22 cellular contexts compared by ENCODE assay signal in the genomic region with DNA sequence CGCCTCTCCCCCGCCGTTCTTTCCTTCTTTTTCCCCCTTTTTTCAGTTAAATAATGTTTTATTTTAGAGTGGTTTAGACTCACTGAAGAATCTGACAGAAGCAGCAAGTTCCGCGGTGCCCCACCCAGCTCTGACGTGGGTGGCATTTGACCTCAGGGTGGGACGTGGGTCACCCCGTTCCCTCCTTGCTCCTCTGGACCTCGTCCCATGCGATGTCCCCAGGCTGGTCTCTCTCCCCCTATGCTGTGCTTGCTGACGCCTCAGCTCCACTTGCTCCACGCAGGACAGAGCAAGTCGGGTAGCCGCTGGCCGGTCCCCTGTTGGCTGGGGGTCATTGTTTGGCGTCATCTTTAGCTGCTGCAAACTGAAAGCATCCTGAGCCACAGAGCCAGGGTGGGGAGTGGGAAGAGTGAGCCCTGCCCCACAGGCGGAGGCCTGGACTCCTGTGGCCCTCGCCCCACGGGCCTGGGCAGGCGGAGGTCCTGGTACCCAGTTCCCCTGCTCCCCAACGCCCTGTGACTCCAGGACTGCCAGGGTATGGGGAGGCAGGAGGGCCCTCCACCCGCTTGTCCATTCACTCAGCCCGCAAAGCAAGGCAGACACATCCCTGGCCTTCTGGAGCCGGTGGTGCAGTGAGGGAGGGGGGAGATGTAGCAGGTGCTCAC.
"Had no signal": no experiment of that assay in that cellular context is flagged by ENCODE, and none has a peak within 500 bp of the region (broad histone marks: within the 10 kb centered on the region; RNA-seq: fewer than 3 reads in every experiment).

No MANE protein-coding gene starts in this region.

- H3K9me3 ChIP-seq: gastrocnemius medialis, left lung, neutrophil, thoracic aorta had no signal

- H3K9me3 Mint-ChIP-seq: activated naive CD4-positive, alpha-beta T cell treated with anti-CD3 and anti-CD28 coated beads, Interleukin-2, amount 10 ng/mL, durations not matched to agents 7 days and 5 days; activated naive CD8-positive, alpha-beta T cell treated with anti-CD3 and anti-CD28 coated beads, Interleukin-2, amount 50 U/mL, for 24 hours; central memory CD8-positive, alpha-beta T cell had no signal

- H3K27me3 ChIP-seq: brain microvascular endothelial cell, gastrocnemius medialis, left lung, neutrophil had no signal

- ATAC-seq: activated naive CD8-positive, alpha-beta T cell treated with anti-CD3 and anti-CD28 coated beads, Interleukin-2, amount 50 U/mL, for 24 hours; gastrocnemius medialis; left lung had no signal

- H3K27ac Mint-ChIP-seq: activated naive CD4-positive, alpha-beta T cell treated with anti-CD3 and anti-CD28 coated beads, Interleukin-2, amount 10 ng/mL, durations not matched to agents 7 days and 5 days; activated naive CD8-positive, alpha-beta T cell treated with anti-CD3 and anti-CD28 coated beads, Interleukin-2, amount 50 U/mL, for 24 hours had no signal

- H3K4me1 ChIP-seq: gastrocnemius medialis had no signal

- H3K4me1 Mint-ChIP-seq: activated naive CD4-positive, alpha-beta T cell treated with anti-CD3 and anti-CD28 coated beads, Interleukin-2, amount 10 ng/mL, durations not matched to agents 7 days and 5 days; activated naive CD8-positive, alpha-beta T cell treated with anti-CD3 and anti-CD28 coated beads, Interleukin-2, amount 50 U/mL, for 24 hours had no signal

- DNase-seq: activated CD4-positive, alpha-beta T cell treated with anti-CD3 and anti-CD28 coated beads, Interleukin-2, amount 50 U/mL, for 1 hour; activated CD4-positive, CD25-positive, alpha-beta regulatory T cell treated with anti-CD3 and anti-CD28 coated beads, Interleukin-2, amount 50 U/mL, for 72 hours; activated CD8-positive, alpha-beta memory T cell treated with anti-CD3 and anti-CD28 coated beads for 24 hours; activated CD8-positive, alpha-beta memory T cell treated with anti-CD3 and anti-CD28 coated beads, Interleukin-2, amount 50 U/mL, for 48 hours; activated effector memory CD4-positive, alpha-beta T cell treated with Interleukin-2 at 50 U/mL for 16 hours; activated naive CD4-positive, alpha-beta T cell treated with anti-CD3 and anti-CD28 coated beads, Interleukin-2, amount 10 ng/mL, durations not matched to agents 7 days and 5 days; activated naive CD8-positive, alpha-beta T cell treated with anti-CD3 and anti-CD28 coated beads, Interleukin-2, amount 50 U/mL, for 24 hours; activated T-cell treated with anti-CD3 and anti-CD28 coated beads, Interleukin-2, amount 50 U/mL, for 48 hours; aorta; brain microvascular endothelial cell; gastrocnemius medialis; head of caudate nucleus; retina; stimulated activated CD4-positive, alpha-beta T cell treated with anti-CD3 and anti-CD28 coated beads, Interleukin-2, amount 100 ng/mL, for 24 hours; SW 1271; T-helper 2 cell had no signal

- H3K27ac ChIP-seq: gastrocnemius medialis, neutrophil, VCaP had no signal

- H3K4me3 Mint-ChIP-seq: activated naive CD4-positive, alpha-beta T cell treated with anti-CD3 and anti-CD28 coated beads, Interleukin-2, amount 10 ng/mL, durations not matched to agents 7 days and 5 days; activated naive CD8-positive, alpha-beta T cell treated with anti-CD3 and anti-CD28 coated beads, Interleukin-2, amount 50 U/mL, for 24 hours; central memory CD8-positive, alpha-beta T cell had no signal

- H3K27me3 Mint-ChIP-seq: activated naive CD4-positive, alpha-beta T cell treated with anti-CD3 and anti-CD28 coated beads, Interleukin-2, amount 10 ng/mL, durations not matched to agents 7 days and 5 days; activated naive CD8-positive, alpha-beta T cell treated with anti-CD3 and anti-CD28 coated beads, Interleukin-2, amount 50 U/mL, for 24 hours; central memory CD8-positive, alpha-beta T cell had no signal

- H3K4me3 ChIP-seq: coronary artery, gastrocnemius medialis, left lung, thoracic aorta had no signal
